ENCODE assay signal across 14 cellular contexts in genomic region chr15:56320861-56321260, GRCh38.
"Had no signal": no experiment of that assay in that cellular context is flagged by ENCODE, and none has a peak within 500 bp of the region (broad histone marks: within the 10 kb centered on the region; RNA-seq: fewer than 3 reads in every experiment).

No MANE protein-coding gene starts in this region.

- ATAC-seq: activated CD8-positive, alpha-beta T cell treated with anti-CD3 and anti-CD28 coated beads, Interleukin-2, amount 10 ng/mL, durations not matched to agents 7 days and 5 days; activated T-cell treated with anti-CD3 and anti-CD28 coated beads, Interleukin-2, amount 50 U/mL, for 4 hours; body of pancreas; gastroesophageal sphincter; heart left ventricle; lower lobe of right lung; stimulated activated naive B cell treated with anti-CD40 and anti-IgM and Interleukin-4, amounts not matched to agents 10 μg/mL and 1 μg/mL and 100 μg/mL, for 72 hours; T-cell had no signal

- H3K4me3 Mint-ChIP-seq: activated CD4-positive, alpha-beta T cell treated with anti-CD3 and anti-CD28 coated beads, Interleukin-2, amount 10 ng/mL, durations not matched to agents 7 days and 5 days; activated CD8-positive, alpha-beta T cell treated with anti-CD3 and anti-CD28 coated beads, Interleukin-2, amount 10 ng/mL, durations not matched to agents 7 days and 5 days; activated naive CD4-positive, alpha-beta T cell treated with anti-CD3 and anti-CD28 coated beads for 36 hours; activated T-cell treated with anti-CD3 and anti-CD28 coated beads, Interleukin-2, amount 50 U/mL, for 4 hours; nephron progenitor cell; stimulated activated naive B cell treated with anti-CD40 and anti-IgM and Interleukin-4, amounts not matched to agents 10 μg/mL and 1 μg/mL and 100 μg/mL, for 72 hours; T-cell had no signal

- H3K36me3 ChIP-seq: gastroesophageal sphincter, heart left ventricle, lower lobe of right lung had no signal

- H3K4me1 Mint-ChIP-seq: activated CD4-positive, alpha-beta T cell treated with anti-CD3 and anti-CD28 coated beads, Interleukin-2, amount 10 ng/mL, durations not matched to agents 7 days and 5 days; nephron progenitor cell; T-cell had no signal

- H3K27ac Mint-ChIP-seq: activated CD4-positive, alpha-beta T cell treated with anti-CD3 and anti-CD28 coated beads, Interleukin-2, amount 10 ng/mL, durations not matched to agents 7 days and 5 days; activated CD8-positive, alpha-beta T cell treated with anti-CD3 and anti-CD28 coated beads, Interleukin-2, amount 10 ng/mL, durations not matched to agents 7 days and 5 days; activated naive CD4-positive, alpha-beta T cell treated with anti-CD3 and anti-CD28 coated beads for 36 hours; nephron progenitor cell; stimulated activated naive B cell treated with anti-CD40 and anti-IgM and Interleukin-4, amounts not matched to agents 10 μg/mL and 1 μg/mL and 100 μg/mL, for 72 hours; T-cell had no signal

- H3K27ac ChIP-seq: body of pancreas, gastroesophageal sphincter, heart left ventricle, lower lobe of right lung had no signal

- H3K9me3 ChIP-seq: gastroesophageal sphincter had no signal

- DNase-seq: activated CD4-positive, alpha-beta T cell treated with anti-CD3 and anti-CD28 coated beads, Interleukin-2, amount 10 ng/mL, durations not matched to agents 7 days and 5 days; activated CD8-positive, alpha-beta T cell treated with anti-CD3 and anti-CD28 coated beads, Interleukin-2, amount 10 ng/mL, durations not matched to agents 7 days and 5 days; activated naive CD4-positive, alpha-beta T cell treated with anti-CD3 and anti-CD28 coated beads for 36 hours; activated T-cell treated with anti-CD3 and anti-CD28 coated beads, Interleukin-2, amount 50 U/mL, for 4 hours; body of pancreas; central memory CD4-positive, alpha-beta T cell; heart left ventricle; lower lobe of right lung; nephron progenitor cell; nucleus accumbens; stimulated activated naive B cell treated with anti-CD40 and anti-IgM and Interleukin-4, amounts not matched to agents 10 μg/mL and 1 μg/mL and 100 μg/mL, for 72 hours; T-cell had no signal

- H3K36me3 Mint-ChIP-seq: stimulated activated naive B cell treated with anti-CD40 and anti-IgM and Interleukin-4, amounts not matched to agents 10 μg/mL and 1 μg/mL and 100 μg/mL, for 72 hours had no signal

- H3K27me3 ChIP-seq: body of pancreas, gastroesophageal sphincter, heart left ventricle had no signal

- H3K4me3 ChIP-seq: body of pancreas, gastroesophageal sphincter, heart left ventricle, lower lobe of right lung had no signal

- H3K4me1 ChIP-seq: body of pancreas, gastroesophageal sphincter, heart left ventricle, lower lobe of right lung had no signal

- FAIRE-seq: colon had no signal
